ENCODE assay signal across 9 cellular contexts in the genomic region with DNA sequence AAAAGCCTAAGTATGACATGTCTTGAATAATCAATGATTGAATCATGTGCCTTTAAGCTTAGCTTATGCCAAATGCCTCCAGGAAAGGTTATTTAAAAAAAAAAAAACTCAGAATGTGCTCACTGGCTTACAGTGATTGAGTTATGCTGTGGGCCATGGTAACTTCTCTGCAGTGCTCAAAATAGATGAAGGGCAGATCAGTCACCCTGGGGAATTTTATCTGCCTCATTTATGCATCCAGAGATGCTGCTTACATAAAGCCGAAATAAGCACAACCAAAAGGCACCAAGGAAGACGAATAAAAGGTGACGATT.
A peak's percentile ranks its signal among the peaks of the same experiment; 100 is the strongest.
DNase-seq lines count a peak whose midpoint lies in the region; ATAC-seq and TF ChIP-seq lines count a peak whose summit lies in the region.
"Had no signal": no experiment of that assay in that cellular context is flagged by ENCODE, and none has a peak within 500 bp of the region (broad histone marks: within the 10 kb centered on the region; RNA-seq: fewer than 3 reads in every experiment).

No MANE protein-coding gene starts in this region.

- H3K27me3 Mint-ChIP-seq in GM23338 (ENCODE audit: insufficient read depth, low read depth, poor library complexity): no peaks in the 10 kb centered on the region
- H3K27me3 Mint-ChIP-seq in activated naive CD4-positive, alpha-beta T cell treated with anti-CD3 and anti-CD28 coated beads, Interleukin-2, amount 50 U/mL, for 24 hours: no peaks in the 10 kb centered on the region
- no peaks in the 10 kb centered on the region for H3K27me3 Mint-ChIP-seq in naive B cell

- H3K9me2 ChIP-seq in GM23338 (ENCODE audit: insufficient read depth): no peaks in the 10 kb centered on the region

- no peaks in the 10 kb centered on the region for H3K36me3 ChIP-seq in BLaER1
- no peaks in the 10 kb centered on the region for H3K36me3 ChIP-seq in GM23338 (ENCODE audit: insufficient read depth)
- H3K36me3 ChIP-seq in brain microvascular endothelial cell (replicated peaks): no peaks in the 10 kb centered on the region

- H3K9ac ChIP-seq in BLaER1: peak overlapping the region; percentile 47; the same call in 1 of the 2 replicates

- H3K4me1 ChIP-seq in BLaER1 (peaks cover 78% of the 10 kb centered on the region), GM23338 (ENCODE audit: insufficient read depth) (peaks cover 55% of the 10 kb centered on the region)

- no peaks in the 10 kb centered on the region for H3K79me2 ChIP-seq in GM23338 (replicated peaks; ENCODE audit: insufficient read depth)

- TF ChIP-seq CTCF in GM23338 (conservative IDR thresholded peaks at IDR 0.05; ENCODE audit: low read depth in 2 of 2) (no peak), brain microvascular endothelial cell (IDR thresholded peaks at IDR 0.05; ENCODE audit: low read depth, low read length, missing control alignments) (no peak), GM13976 (IDR thresholded peaks at IDR 0.05; ENCODE audit: borderline replicate concordance, control extremely low read depth, extremely low read depth, insufficient read depth, missing control alignments) (no peak)

- H3K4me2 ChIP-seq in BLaER1 (peak overlapping the region; percentile 82), GM23338 (0 out of 2 replicates have a peak overlapping the region, but pooled peaks have one; percentile 7)

- H3K27me3 ChIP-seq in BLaER1 (no peaks in the 10 kb centered on the region), GM23338 (ENCODE audit: insufficient read depth) (no peaks in the 10 kb centered on the region), brain microvascular endothelial cell (replicated peaks) (no peaks in the 10 kb centered on the region)

- H3K4me1 Mint-ChIP-seq in GM23338: peaks cover 62% of the 10 kb centered on the region
- H3K4me1 Mint-ChIP-seq in activated naive CD4-positive, alpha-beta T cell treated with anti-CD3 and anti-CD28 coated beads, Interleukin-2, amount 50 U/mL, for 24 hours: peaks cover 98% of the 10 kb centered on the region
- peaks cover 44 to 97% (median 72%) of the 10 kb centered on the region in 3 donors for H3K4me1 Mint-ChIP-seq in naive B cell

- H3K4me3 Mint-ChIP-seq in GM23338 (no peak overlapping the region), naive B cell (peak overlapping the region; percentile 48 to 95 (median 82))
- H3K4me3 Mint-ChIP-seq in activated naive CD4-positive, alpha-beta T cell treated with anti-CD3 and anti-CD28 coated beads, Interleukin-2, amount 50 U/mL, for 24 hours: peak overlapping the region; percentile 75

- H4K20me1 ChIP-seq in BLaER1 (no peaks in the 10 kb centered on the region), GM23338 (replicated peaks; ENCODE audit: insufficient read depth) (no peaks in the 10 kb centered on the region)

- ATAC-seq in GM23338 (no peak), naive B cell (ENCODE audit: low read depth in 2 of 2) (peak; percentile 27 to 39)

- H3F3A ChIP-seq in GM23338 (replicated peaks; ENCODE audit: low read depth): no peaks in the 10 kb centered on the region

- peak overlapping the region; percentile 16; the same call in 1 of the 2 replicates for H2AFZ ChIP-seq in GM23338

- H3K4me3 ChIP-seq in BLaER1 (peak overlapping the region; percentile 53), GM23338 (no peak overlapping the region), brain microvascular endothelial cell (ENCODE audit: low read depth, low read length) (no peak overlapping the region)

- in situ Hi-C loops in brain microvascular endothelial cell (cut with HindIII; ENCODE audit: low pct_ligation_motif_present, low sequenced_read_pairs): no loop called here
- in situ Hi-C loops in GM13976 (cut with MboI; ENCODE audit: low sequenced_read_pairs, unreplicated experiment): no loop called here

- H3K27ac Mint-ChIP-seq in GM23338: no peak overlapping the region
- H3K27ac Mint-ChIP-seq in activated naive CD4-positive, alpha-beta T cell treated with anti-CD3 and anti-CD28 coated beads, Interleukin-2, amount 50 U/mL, for 24 hours: peak overlapping the region; percentile 94
- H3K27ac Mint-ChIP-seq in naive B cell: peak overlapping the region in 5 of 6 donors; percentile 44 to 93 (median 88)
- H3K27ac Mint-ChIP-seq: progenitor cell of endocrine pancreas had no signal

- H3K27ac ChIP-seq in BLaER1 (peak overlapping the region; percentile 60; the same call in 1 of the 2 replicates), GM23338 (ENCODE audit: low read depth) (no peak overlapping the region), brain microvascular endothelial cell (no peak overlapping the region)

- H3K9me3 ChIP-seq in BLaER1: peaks cover 19% of the 10 kb centered on the region

- DNase-seq in GM23338 (ENCODE audit: low spot score) (no peak), naive B cell (no peak), SIG-M5 (lab: John Stamatoyannopoulos, UW) (no peak), brain microvascular endothelial cell (no peak), GM13976 (ENCODE audit: low spot score) (no peak), GF-D8 (lab: John Stamatoyannopoulos, UW) (no peak)

- H3K36me3 Mint-ChIP-seq in GM23338 (ENCODE audit: low read depth): peaks cover 4% of the 10 kb centered on the region; the same call in 1 of the 3 replicates
- H3K36me3 Mint-ChIP-seq in activated naive CD4-positive, alpha-beta T cell treated with anti-CD3 and anti-CD28 coated beads, Interleukin-2, amount 50 U/mL, for 24 hours: no peaks in the 10 kb centered on the region
- H3K36me3 Mint-ChIP-seq in naive B cell: no peaks in the 10 kb centered on the region

- peaks cover 4% of the 10 kb centered on the region; the same call in 2 of the 3 replicates for H3K9me3 Mint-ChIP-seq in GM23338
- no peaks in the 10 kb centered on the region for H3K9me3 Mint-ChIP-seq in activated naive CD4-positive, alpha-beta T cell treated with anti-CD3 and anti-CD28 coated beads, Interleukin-2, amount 50 U/mL, for 24 hours
- peaks cover 0 to 5% (median 0%) of the 10 kb centered on the region in 7 donors for H3K9me3 Mint-ChIP-seq in naive B cell

TF ChIP-seq in GM23338, 12 proteins besides CTCF, POLR2A, EP300 and RAD21 (continues in another document):
- TF ChIP-seq NANOG (IDR thresholded peaks at IDR 0.05; ENCODE audit: borderline replicate concordance) (no peak), ZNF114 (CRISPR knock-in tag; IDR thresholded peaks at IDR 0.05) (no peak), EZH2phosphoT487 (IDR thresholded peaks at IDR 0.05; ENCODE audit: unreplicated experiment) (no peak), STAT1 (IDR thresholded peaks at IDR 0.05; ENCODE audit: unreplicated experiment) (no peak)
- TF ChIP-seq, protein P1, sequence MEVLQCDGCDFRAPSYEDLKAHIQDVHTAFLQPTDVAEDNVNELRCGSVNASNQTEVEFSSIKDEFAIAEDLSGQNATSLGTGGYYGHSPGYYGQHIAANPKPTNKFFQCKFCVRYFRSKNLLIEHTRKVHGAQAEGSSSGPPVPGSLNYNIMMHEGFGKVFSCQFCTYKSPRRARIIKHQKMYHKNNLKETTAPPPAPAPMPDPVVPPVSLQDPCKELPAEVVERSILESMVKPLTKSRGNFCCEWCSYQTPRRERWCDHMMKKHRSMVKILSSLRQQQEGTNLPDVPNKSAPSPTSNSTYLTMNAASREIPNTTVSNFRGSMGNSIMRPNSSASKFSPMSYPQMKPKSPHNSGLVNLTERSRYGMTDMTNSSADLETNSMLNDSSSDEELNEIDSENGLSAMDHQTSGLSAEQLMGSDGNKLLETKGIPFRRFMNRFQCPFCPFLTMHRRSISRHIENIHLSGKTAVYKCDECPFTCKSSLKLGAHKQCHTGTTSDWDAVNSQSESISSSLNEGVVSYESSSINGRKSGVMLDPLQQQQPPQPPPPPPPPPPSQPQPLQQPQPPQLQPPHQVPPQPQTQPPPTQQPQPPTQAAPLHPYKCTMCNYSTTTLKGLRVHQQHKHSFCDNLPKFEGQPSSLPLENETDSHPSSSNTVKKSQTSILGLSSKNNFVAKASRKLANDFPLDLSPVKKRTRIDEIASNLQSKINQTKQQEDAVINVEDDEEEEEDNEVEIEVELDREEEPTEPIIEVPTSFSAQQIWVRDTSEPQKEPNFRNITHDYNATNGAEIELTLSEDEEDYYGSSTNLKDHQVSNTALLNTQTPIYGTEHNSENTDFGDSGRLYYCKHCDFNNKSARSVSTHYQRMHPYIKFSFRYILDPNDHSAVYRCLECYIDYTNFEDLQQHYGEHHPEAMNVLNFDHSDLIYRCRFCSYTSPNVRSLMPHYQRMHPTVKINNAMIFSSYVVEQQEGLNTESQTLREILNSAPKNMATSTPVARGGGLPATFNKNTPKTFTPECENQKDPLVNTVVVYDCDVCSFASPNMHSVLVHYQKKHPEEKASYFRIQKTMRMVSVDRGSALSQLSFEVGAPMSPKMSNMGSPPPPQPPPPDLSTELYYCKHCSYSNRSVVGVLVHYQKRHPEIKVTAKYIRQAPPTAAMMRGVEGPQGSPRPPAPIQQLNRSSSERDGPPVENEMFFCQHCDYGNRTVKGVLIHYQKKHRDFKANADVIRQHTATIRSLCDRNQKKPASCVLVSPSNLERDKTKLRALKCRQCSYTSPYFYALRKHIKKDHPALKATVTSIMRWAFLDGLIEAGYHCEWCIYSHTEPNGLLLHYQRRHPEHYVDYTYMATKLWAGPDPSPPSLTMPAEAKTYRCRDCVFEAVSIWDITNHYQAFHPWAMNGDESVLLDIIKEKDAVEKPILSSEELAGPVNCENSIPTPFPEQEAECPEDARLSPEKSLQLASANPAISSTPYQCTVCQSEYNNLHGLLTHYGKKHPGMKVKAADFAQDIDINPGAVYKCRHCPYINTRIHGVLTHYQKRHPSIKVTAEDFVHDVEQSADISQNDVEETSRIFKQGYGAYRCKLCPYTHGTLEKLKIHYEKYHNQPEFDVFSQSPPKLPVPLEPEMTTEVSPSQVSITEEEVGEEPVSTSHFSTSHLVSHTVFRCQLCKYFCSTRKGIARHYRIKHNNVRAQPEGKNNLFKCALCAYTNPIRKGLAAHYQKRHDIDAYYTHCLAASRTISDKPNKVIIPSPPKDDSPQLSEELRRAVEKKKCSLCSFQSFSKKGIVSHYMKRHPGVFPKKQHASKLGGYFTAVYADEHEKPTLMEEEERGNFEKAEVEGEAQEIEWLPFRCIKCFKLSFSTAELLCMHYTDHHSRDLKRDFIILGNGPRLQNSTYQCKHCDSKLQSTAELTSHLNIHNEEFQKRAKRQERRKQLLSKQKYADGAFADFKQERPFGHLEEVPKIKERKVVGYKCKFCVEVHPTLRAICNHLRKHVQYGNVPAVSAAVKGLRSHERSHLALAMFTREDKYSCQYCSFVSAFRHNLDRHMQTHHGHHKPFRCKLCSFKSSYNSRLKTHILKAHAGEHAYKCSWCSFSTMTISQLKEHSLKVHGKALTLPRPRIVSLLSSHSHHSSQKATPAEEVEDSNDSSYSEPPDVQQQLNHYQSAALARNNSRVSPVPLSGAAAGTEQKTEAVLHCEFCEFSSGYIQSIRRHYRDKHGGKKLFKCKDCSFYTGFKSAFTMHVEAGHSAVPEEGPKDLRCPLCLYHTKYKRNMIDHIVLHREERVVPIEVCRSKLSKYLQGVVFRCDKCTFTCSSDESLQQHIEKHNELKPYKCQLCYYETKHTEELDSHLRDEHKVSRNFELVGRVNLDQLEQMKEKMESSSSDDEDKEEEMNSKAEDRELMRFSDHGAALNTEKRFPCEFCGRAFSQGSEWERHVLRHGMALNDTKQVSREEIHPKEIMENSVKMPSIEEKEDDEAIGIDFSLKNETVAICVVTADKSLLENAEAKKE (CRISPR knock-in tag; IDR thresholded peaks at IDR 0.05): no peak
